Comparison of ENCODE assay signal across 10 cellular contexts in the genomic region with DNA sequence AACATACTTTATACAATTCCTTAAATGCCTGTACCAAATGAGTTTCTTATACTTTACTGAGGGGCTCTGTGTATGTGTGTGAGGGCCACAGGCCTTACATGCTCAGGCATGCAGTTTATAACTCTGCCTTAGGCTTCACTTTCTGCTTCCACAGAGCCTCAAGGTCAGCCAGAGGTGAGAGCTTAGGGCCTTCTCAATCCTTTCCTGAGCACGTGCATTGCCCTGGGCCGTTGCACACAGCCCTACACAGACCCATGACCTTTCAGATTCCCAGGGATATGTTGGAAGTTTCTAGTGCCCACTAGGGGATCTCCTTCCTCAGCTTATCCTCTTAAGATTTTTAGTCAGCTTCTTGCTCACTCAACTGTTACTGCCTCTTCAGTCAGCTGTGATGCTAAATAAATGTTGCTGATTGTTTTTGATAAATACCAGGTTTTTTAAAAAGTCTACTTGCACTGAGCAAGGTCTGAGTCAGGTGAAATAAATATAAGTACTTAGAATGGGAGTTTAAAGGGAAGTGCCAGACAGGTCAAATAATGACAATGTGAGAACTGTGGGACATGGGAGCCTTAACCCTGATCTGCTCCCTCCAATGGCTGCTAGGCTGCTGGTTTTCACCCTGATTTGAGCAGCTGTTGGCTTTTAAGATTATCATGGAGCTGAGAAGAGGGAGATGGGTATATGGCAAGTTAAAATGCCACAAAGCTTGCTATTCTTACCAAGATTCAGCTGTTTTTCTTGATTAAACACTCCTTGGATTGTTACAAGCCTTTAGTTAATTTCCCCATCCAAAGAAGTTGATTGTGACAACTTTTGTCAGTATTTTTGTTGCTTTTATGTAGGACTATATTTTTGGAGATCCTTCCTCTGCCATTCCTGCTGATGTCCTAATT.
DNase-seq lines count a peak whose midpoint lies in the region; ATAC-seq and TF ChIP-seq lines count a peak whose summit lies in the region.
"Had no signal": no experiment of that assay in that cellular context is flagged by ENCODE, and none has a peak within 500 bp of the region (broad histone marks: within the 10 kb centered on the region; RNA-seq: fewer than 3 reads in every experiment).

No MANE protein-coding gene starts in this region.

- H3K36me3 Mint-ChIP-seq in brain = peaks cover 27% of the 10 kb centered on the region
- H3K36me3 Mint-ChIP-seq: activated CD8-positive, alpha-beta memory T cell treated with anti-CD3 and anti-CD28 coated beads, Interleukin-2, amount 10 ng/mL, durations not matched to agents 7 days and 5 days had no signal

- H3K4me1 Mint-ChIP-seq in brain = peaks cover 19% of the 10 kb centered on the region

- TF ChIP-seq CTCF in 22Rv1 (IDR thresholded peaks at IDR 0.05) = 0 out of 2 replicates have a peak, but pooled peaks have one; percentile 9
- TF ChIP-seq CTCF in brain (conservative IDR thresholded peaks at IDR 0.05) = no peak
- no peak for TF ChIP-seq CTCF in GM10266 (IDR thresholded peaks at IDR 0.05; ENCODE audit: control insufficient read depth, insufficient read depth, low read depth, missing control alignments)

- ATAC-seq in HG03520 (IDR thresholded peaks at IDR 0.05; ENCODE audit: unreplicated experiment) (peak; percentile 38), HG03025 (IDR thresholded peaks at IDR 0.05; ENCODE audit: low FRiP score, unreplicated experiment) (no peak)
- ATAC-seq: activated CD8-positive, alpha-beta memory T cell treated with anti-CD3 and anti-CD28 coated beads, Interleukin-2, amount 10 ng/mL, durations not matched to agents 7 days and 5 days had no signal

- H3K9me3 Mint-ChIP-seq in brain = peaks cover 0 to 5% (median 0%) of the 10 kb centered on the region in 5 experiments

- H3K27me3 Mint-ChIP-seq in brain = no peaks in the 10 kb centered on the region
- H3K27me3 Mint-ChIP-seq: activated CD8-positive, alpha-beta memory T cell treated with anti-CD3 and anti-CD28 coated beads, Interleukin-2, amount 10 ng/mL, durations not matched to agents 7 days and 5 days had no signal

- peak; percentile 72 for DNase-seq in islet precursor cell
- no peak for DNase-seq in NCI-H2107 (lab: John Stamatoyannopoulos, UW)
- DNase-seq in NCI-H446 (lab: John Stamatoyannopoulos, UW) = no peak
- DNase-seq in GM10266 (ENCODE audit: extremely low spot score) = no peak
- DNase-seq: activated CD8-positive, alpha-beta memory T cell treated with anti-CD3 and anti-CD28 coated beads, Interleukin-2, amount 10 ng/mL, durations not matched to agents 7 days and 5 days had no signal

- H3K27ac ChIP-seq in 22Rv1 = no peak overlapping the region
- H3K27ac ChIP-seq: BLaER1 had no signal

- no peak overlapping the region for H3K4me3 Mint-ChIP-seq in brain
- H3K4me3 Mint-ChIP-seq: activated CD8-positive, alpha-beta memory T cell treated with anti-CD3 and anti-CD28 coated beads, Interleukin-2, amount 10 ng/mL, durations not matched to agents 7 days and 5 days had no signal

- peak overlapping the region in 3 of 5 experiments; percentile 14 to 79 (median 74) for H3K27ac Mint-ChIP-seq in brain
- H3K27ac Mint-ChIP-seq: activated CD8-positive, alpha-beta memory T cell treated with anti-CD3 and anti-CD28 coated beads, Interleukin-2, amount 10 ng/mL, durations not matched to agents 7 days and 5 days had no signal
